ENCODE assay signal across 4 cellular contexts in genomic region chr14:100291305-100292075, GRCh38.
A peak's percentile ranks its signal among the peaks of the same experiment; 100 is the strongest.
TF ChIP-seq lines count a peak whose summit lies in the region.

No MANE protein-coding gene starts in this region.

TF ChIP-seq in SK-N-SH, 30 proteins besides CTCF, POLR2A, EP300 and RAD21:
- TF ChIP-seq TAF1 (IDR thresholded peaks at IDR 0.05; ENCODE audit: borderline replicate concordance, low read depth, low read length) (no peak), FOXM1 (IDR thresholded peaks at IDR 0.05; ENCODE audit: low read depth) (no peak), EZH2phosphoT487 (IDR thresholded peaks at IDR 0.05; ENCODE audit: borderline replicate concordance, low read depth) (no peak)
TF ChIP-seq in SK-N-SH: peak in this region for 0.

TF ChIP-seq in SK-N-SH treated with all-trans-retinoic acid at 6 μM for 48 hours, 23 proteins besides CTCF, POLR2A, EP300 and RAD21 (continues in another document):
- TF ChIP-seq TCF4 (CRISPR knock-in tag; IDR thresholded peaks at IDR 0.05; ENCODE audit: borderline replicate concordance) (no peak), OSR1 (CRISPR knock-in tag; IDR thresholded peaks at IDR 0.05) (no peak), CSRNP3 (CRISPR knock-in tag; IDR thresholded peaks at IDR 0.05) (no peak), ZC3H10 (CRISPR knock-in tag; IDR thresholded peaks at IDR 0.05) (no peak), PPARA (CRISPR knock-in tag; IDR thresholded peaks at IDR 0.05; ENCODE audit: borderline replicate concordance) (no peak), CSDC2 (CRISPR knock-in tag; IDR thresholded peaks at IDR 0.05) (no peak), TOX (CRISPR knock-in tag; IDR thresholded peaks at IDR 0.05; ENCODE audit: borderline replicate concordance) (no peak), PATZ1 (CRISPR knock-in tag; IDR thresholded peaks at IDR 0.05; ENCODE audit: borderline replicate concordance) (no peak), RARB (CRISPR knock-in tag; IDR thresholded peaks at IDR 0.05) (no peak), TSHZ2 (CRISPR knock-in tag; IDR thresholded peaks at IDR 0.05) (no peak), ESRRG (CRISPR knock-in tag; IDR thresholded peaks at IDR 0.05) (no peak), ZFP3 (CRISPR knock-in tag; IDR thresholded peaks at IDR 0.05) (no peak), ZNF565 (CRISPR knock-in tag; conservative IDR thresholded peaks at IDR 0.05; ENCODE audit: low read depth) (no peak)

TF ChIP-seq in HEK293, 187 proteins besides CTCF, POLR2A, EP300 and RAD21:
- peak; percentile 34; the same call in 1 of the 2 replicates for TF ChIP-seq GLIS1 (tag by site-specific recombination; IDR thresholded peaks at IDR 0.05)
- no peak for TF ChIP-seq ZNF18 (tag by site-specific recombination; IDR thresholded peaks at IDR 0.05)
- peak; percentile 56 for TF ChIP-seq GLIS2 (tag by site-specific recombination; IDR thresholded peaks at IDR 0.05)
TF ChIP-seq in HEK293: peak in this region for 2.

TF ChIP-seq in endothelial cell of umbilical vein, 7 proteins besides CTCF, POLR2A, EP300 and RAD21:
- TF ChIP-seq MAX (IDR thresholded peaks at IDR 0.05; ENCODE audit: insufficient read depth, insufficient read length), result no peak
TF ChIP-seq in endothelial cell of umbilical vein: peak in this region for 0.
